In genomic region chr7:36506130-36506794, GRCh38 we compare ENCODE assay signal across 25 cellular contexts.
"Had no signal": no experiment of that assay in that cellular context is flagged by ENCODE, and none has a peak within 500 bp of the region (broad histone marks: within the 10 kb centered on the region; RNA-seq: fewer than 3 reads in every experiment).

No MANE protein-coding gene starts in this region.

- H3K4me1 ChIP-seq: adrenal gland, ascending aorta, parathyroid adenoma, psoas muscle, right atrium auricular region, stomach, thyroid gland, upper lobe of left lung had no signal

- H3K4me1 Mint-ChIP-seq: stimulated activated naive B cell treated with anti-CD40 and anti-IgM and Interleukin-4, amounts not matched to agents 10 μg/mL and 1 μg/mL and 100 μg/mL, for 72 hours had no signal

- H3K27ac Mint-ChIP-seq: activated naive CD8-positive, alpha-beta T cell treated with anti-CD3 and anti-CD28 coated beads for 36 hours; endodermal cell; stimulated activated naive B cell treated with anti-CD40 and anti-IgM and Interleukin-4, amounts not matched to agents 10 μg/mL and 1 μg/mL and 100 μg/mL, for 72 hours had no signal

- H3K27me3 Mint-ChIP-seq: activated naive CD8-positive, alpha-beta T cell treated with anti-CD3 and anti-CD28 coated beads for 36 hours; stimulated activated naive B cell treated with anti-CD40 and anti-IgM and Interleukin-4, amounts not matched to agents 10 μg/mL and 1 μg/mL and 100 μg/mL, for 72 hours had no signal

- ATAC-seq: left colon; psoas muscle; stimulated activated naive B cell treated with anti-CD40 and anti-IgM and Interleukin-4, amounts not matched to agents 10 μg/mL and 1 μg/mL and 100 μg/mL, for 72 hours had no signal

- H3K27ac ChIP-seq: adrenal gland, ascending aorta, brain microvascular endothelial cell, parathyroid adenoma, psoas muscle, right atrium auricular region, stomach, thyroid gland, upper lobe of left lung, VCaP had no signal

- DNase-seq: activated CD4-positive, alpha-beta T cell treated with anti-CD3 and anti-CD28 coated beads for 48 hours; activated CD4-positive, alpha-beta T cell treated with anti-CD3 and anti-CD28 coated beads, Interleukin-2, amount 50 U/mL, for 48 hours; activated CD8-positive, alpha-beta memory T cell treated with anti-CD3 and anti-CD28 coated beads for 24 hours; activated effector memory CD4-positive, alpha-beta T cell treated with Interleukin-2 at 50 U/mL for 16 hours; activated naive CD4-positive, alpha-beta T cell treated with Interleukin-2 at 50 U/mL for 16 hours; activated naive CD8-positive, alpha-beta T cell treated with anti-CD3 and anti-CD28 coated beads for 36 hours; adrenal gland; brain microvascular endothelial cell; endodermal cell; esophagus squamous epithelium; kidney; left colon; mammary epithelial cell; occipital lobe; psoas muscle; stimulated activated CD4-positive, alpha-beta T cell treated with anti-CD3 and anti-CD28 coated beads, Interleukin-15, amount 100 ng/mL, for 24 hours; stimulated activated CD4-positive, alpha-beta T cell treated with anti-CD3 and anti-CD28 coated beads, Interleukin-2, amount 100 ng/mL, for 24 hours; stimulated activated naive B cell treated with anti-CD40 and anti-IgM and Interleukin-4, amounts not matched to agents 10 μg/mL and 1 μg/mL and 100 μg/mL, for 72 hours; stomach; thyroid gland; upper lobe of left lung had no signal

- H3K36me3 Mint-ChIP-seq: activated naive CD8-positive, alpha-beta T cell treated with anti-CD3 and anti-CD28 coated beads for 36 hours; stimulated activated naive B cell treated with anti-CD40 and anti-IgM and Interleukin-4, amounts not matched to agents 10 μg/mL and 1 μg/mL and 100 μg/mL, for 72 hours had no signal

- H3K4me3 Mint-ChIP-seq: activated naive CD8-positive, alpha-beta T cell treated with anti-CD3 and anti-CD28 coated beads for 36 hours; endodermal cell; stimulated activated naive B cell treated with anti-CD40 and anti-IgM and Interleukin-4, amounts not matched to agents 10 μg/mL and 1 μg/mL and 100 μg/mL, for 72 hours had no signal

- H3K27me3 ChIP-seq: adrenal gland, ascending aorta, brain microvascular endothelial cell, esophagus squamous epithelium, right atrium auricular region, stomach, thyroid gland, upper lobe of left lung had no signal
